In genomic region chr17:35073183-35073790, GRCh38 we compare ENCODE assay signal across 1 cellular context.
TF ChIP-seq lines count a peak whose summit lies in the region.

No MANE protein-coding gene starts in this region.

TF ChIP-seq in GM23338, 12 proteins besides CTCF, POLR2A, EP300 and RAD21:
- TF ChIP-seq, protein P1, sequence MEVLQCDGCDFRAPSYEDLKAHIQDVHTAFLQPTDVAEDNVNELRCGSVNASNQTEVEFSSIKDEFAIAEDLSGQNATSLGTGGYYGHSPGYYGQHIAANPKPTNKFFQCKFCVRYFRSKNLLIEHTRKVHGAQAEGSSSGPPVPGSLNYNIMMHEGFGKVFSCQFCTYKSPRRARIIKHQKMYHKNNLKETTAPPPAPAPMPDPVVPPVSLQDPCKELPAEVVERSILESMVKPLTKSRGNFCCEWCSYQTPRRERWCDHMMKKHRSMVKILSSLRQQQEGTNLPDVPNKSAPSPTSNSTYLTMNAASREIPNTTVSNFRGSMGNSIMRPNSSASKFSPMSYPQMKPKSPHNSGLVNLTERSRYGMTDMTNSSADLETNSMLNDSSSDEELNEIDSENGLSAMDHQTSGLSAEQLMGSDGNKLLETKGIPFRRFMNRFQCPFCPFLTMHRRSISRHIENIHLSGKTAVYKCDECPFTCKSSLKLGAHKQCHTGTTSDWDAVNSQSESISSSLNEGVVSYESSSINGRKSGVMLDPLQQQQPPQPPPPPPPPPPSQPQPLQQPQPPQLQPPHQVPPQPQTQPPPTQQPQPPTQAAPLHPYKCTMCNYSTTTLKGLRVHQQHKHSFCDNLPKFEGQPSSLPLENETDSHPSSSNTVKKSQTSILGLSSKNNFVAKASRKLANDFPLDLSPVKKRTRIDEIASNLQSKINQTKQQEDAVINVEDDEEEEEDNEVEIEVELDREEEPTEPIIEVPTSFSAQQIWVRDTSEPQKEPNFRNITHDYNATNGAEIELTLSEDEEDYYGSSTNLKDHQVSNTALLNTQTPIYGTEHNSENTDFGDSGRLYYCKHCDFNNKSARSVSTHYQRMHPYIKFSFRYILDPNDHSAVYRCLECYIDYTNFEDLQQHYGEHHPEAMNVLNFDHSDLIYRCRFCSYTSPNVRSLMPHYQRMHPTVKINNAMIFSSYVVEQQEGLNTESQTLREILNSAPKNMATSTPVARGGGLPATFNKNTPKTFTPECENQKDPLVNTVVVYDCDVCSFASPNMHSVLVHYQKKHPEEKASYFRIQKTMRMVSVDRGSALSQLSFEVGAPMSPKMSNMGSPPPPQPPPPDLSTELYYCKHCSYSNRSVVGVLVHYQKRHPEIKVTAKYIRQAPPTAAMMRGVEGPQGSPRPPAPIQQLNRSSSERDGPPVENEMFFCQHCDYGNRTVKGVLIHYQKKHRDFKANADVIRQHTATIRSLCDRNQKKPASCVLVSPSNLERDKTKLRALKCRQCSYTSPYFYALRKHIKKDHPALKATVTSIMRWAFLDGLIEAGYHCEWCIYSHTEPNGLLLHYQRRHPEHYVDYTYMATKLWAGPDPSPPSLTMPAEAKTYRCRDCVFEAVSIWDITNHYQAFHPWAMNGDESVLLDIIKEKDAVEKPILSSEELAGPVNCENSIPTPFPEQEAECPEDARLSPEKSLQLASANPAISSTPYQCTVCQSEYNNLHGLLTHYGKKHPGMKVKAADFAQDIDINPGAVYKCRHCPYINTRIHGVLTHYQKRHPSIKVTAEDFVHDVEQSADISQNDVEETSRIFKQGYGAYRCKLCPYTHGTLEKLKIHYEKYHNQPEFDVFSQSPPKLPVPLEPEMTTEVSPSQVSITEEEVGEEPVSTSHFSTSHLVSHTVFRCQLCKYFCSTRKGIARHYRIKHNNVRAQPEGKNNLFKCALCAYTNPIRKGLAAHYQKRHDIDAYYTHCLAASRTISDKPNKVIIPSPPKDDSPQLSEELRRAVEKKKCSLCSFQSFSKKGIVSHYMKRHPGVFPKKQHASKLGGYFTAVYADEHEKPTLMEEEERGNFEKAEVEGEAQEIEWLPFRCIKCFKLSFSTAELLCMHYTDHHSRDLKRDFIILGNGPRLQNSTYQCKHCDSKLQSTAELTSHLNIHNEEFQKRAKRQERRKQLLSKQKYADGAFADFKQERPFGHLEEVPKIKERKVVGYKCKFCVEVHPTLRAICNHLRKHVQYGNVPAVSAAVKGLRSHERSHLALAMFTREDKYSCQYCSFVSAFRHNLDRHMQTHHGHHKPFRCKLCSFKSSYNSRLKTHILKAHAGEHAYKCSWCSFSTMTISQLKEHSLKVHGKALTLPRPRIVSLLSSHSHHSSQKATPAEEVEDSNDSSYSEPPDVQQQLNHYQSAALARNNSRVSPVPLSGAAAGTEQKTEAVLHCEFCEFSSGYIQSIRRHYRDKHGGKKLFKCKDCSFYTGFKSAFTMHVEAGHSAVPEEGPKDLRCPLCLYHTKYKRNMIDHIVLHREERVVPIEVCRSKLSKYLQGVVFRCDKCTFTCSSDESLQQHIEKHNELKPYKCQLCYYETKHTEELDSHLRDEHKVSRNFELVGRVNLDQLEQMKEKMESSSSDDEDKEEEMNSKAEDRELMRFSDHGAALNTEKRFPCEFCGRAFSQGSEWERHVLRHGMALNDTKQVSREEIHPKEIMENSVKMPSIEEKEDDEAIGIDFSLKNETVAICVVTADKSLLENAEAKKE (CRISPR knock-in tag; IDR thresholded peaks at IDR 0.05): no peak
- no peak for TF ChIP-seq ZNF114 (CRISPR knock-in tag; IDR thresholded peaks at IDR 0.05)
- no peak for TF ChIP-seq ZNF331 (CRISPR knock-in tag; IDR thresholded peaks at IDR 0.05; ENCODE audit: low read depth)
- no peak for TF ChIP-seq NANOG (IDR thresholded peaks at IDR 0.05; ENCODE audit: borderline replicate concordance)
- TF ChIP-seq STAT1 (IDR thresholded peaks at IDR 0.05; ENCODE audit: unreplicated experiment): no peak
- TF ChIP-seq, protein P2, sequence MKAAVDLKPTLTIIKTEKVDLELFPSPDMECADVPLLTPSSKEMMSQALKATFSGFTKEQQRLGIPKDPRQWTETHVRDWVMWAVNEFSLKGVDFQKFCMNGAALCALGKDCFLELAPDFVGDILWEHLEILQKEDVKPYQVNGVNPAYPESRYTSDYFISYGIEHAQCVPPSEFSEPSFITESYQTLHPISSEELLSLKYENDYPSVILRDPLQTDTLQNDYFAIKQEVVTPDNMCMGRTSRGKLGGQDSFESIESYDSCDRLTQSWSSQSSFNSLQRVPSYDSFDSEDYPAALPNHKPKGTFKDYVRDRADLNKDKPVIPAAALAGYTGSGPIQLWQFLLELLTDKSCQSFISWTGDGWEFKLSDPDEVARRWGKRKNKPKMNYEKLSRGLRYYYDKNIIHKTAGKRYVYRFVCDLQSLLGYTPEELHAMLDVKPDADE (IDR thresholded peaks at IDR 0.05): no peak
- no peak for TF ChIP-seq JUNB (IDR thresholded peaks at IDR 0.05; ENCODE audit: unreplicated experiment)
- TF ChIP-seq, protein P3, sequence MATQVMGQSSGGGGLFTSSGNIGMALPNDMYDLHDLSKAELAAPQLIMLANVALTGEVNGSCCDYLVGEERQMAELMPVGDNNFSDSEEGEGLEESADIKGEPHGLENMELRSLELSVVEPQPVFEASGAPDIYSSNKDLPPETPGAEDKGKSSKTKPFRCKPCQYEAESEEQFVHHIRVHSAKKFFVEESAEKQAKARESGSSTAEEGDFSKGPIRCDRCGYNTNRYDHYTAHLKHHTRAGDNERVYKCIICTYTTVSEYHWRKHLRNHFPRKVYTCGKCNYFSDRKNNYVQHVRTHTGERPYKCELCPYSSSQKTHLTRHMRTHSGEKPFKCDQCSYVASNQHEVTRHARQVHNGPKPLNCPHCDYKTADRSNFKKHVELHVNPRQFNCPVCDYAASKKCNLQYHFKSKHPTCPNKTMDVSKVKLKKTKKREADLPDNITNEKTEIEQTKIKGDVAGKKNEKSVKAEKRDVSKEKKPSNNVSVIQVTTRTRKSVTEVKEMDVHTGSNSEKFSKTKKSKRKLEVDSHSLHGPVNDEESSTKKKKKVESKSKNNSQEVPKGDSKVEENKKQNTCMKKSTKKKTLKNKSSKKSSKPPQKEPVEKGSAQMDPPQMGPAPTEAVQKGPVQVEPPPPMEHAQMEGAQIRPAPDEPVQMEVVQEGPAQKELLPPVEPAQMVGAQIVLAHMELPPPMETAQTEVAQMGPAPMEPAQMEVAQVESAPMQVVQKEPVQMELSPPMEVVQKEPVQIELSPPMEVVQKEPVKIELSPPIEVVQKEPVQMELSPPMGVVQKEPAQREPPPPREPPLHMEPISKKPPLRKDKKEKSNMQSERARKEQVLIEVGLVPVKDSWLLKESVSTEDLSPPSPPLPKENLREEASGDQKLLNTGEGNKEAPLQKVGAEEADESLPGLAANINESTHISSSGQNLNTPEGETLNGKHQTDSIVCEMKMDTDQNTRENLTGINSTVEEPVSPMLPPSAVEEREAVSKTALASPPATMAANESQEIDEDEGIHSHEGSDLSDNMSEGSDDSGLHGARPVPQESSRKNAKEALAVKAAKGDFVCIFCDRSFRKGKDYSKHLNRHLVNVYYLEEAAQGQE (IDR thresholded peaks at IDR 0.05; ENCODE audit: unreplicated experiment): no peak
- TF ChIP-seq EZH2 (IDR thresholded peaks at IDR 0.05; ENCODE audit: low read depth, unreplicated experiment): no peak
